29 cellular contexts compared by ENCODE assay signal in the genomic region with DNA sequence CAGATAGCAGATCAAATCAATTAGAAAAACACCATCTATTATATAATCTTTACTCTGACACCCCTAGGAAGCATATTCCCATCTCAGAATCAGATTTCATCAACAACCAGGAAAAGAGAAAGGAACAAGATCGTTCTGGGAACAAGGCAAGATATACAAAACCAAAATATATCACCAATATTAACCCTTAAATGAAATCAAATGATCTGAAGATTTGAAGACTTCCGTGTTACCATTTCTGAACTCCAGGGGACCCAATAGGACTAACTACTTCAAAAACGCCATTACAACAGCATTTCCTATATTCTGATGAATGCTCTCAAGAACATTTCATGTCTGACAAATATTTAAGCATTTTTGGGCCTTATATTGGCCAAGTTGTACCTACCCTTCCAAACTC.
"Had no signal": no experiment of that assay in that cellular context is flagged by ENCODE, and none has a peak within 500 bp of the region (broad histone marks: within the 10 kb centered on the region; RNA-seq: fewer than 3 reads in every experiment).

No MANE protein-coding gene starts in this region.

- ATAC-seq: activated CD4-positive, CD25-positive, alpha-beta regulatory T cell treated with anti-CD3 and anti-CD28 coated beads, Interleukin-2, amount 50 U/mL, for 24 hours; activated CD8-positive, alpha-beta T cell treated with anti-CD3 and anti-CD28 coated beads for 36 hours; activated T-cell treated with anti-CD3 and anti-CD28 coated beads, Interleukin-2, amount 50 U/mL, for 4 hours; activated T-helper 17 cell treated with anti-CD3 and anti-CD28 coated beads, Interleukin-2, amount 50 U/mL, for 72 hours; effector memory CD8-positive, alpha-beta T cell; T-helper 17 cell had no signal

- H3K9me3 Mint-ChIP-seq: activated T-helper 17 cell treated with anti-CD3 and anti-CD28 coated beads, Interleukin-2, amount 50 U/mL, for 72 hours had no signal

- H3K27ac ChIP-seq: epithelial cell of prostate, esophagus squamous epithelium, WERI-Rb-1 had no signal

- DNase-seq: activated B cell treated with CpG ODN at 0.5 μM for 24 hours; activated CD4-positive, alpha-beta T cell treated with anti-CD3 and anti-CD28 coated beads for 48 hours; activated CD4-positive, alpha-beta T cell treated with anti-CD3 and anti-CD28 coated beads, Interleukin-2, amount 50 U/mL, for 1 hour; activated CD4-positive, alpha-beta T cell treated with anti-CD3 and anti-CD28 coated beads, Interleukin-2, amount 50 U/mL, for 48 hours; activated CD8-positive, alpha-beta memory T cell treated with anti-CD3 and anti-CD28 coated beads for 24 hours; activated CD8-positive, alpha-beta T cell treated with anti-CD3 and anti-CD28 coated beads for 36 hours; activated effector memory CD4-positive, alpha-beta T cell treated with Interleukin-2 at 50 U/mL for 16 hours; activated gamma-delta T cell treated with Interleukin-2 at 50 U/mL for 16 hours; activated naive CD4-positive, alpha-beta T cell treated with anti-CD3 and anti-CD28 coated beads, Interleukin-2, amount 50 U/mL, for 16 hours; activated naive CD4-positive, alpha-beta T cell treated with Interleukin-2 at 50 U/mL for 16 hours; activated T-cell treated with anti-CD3 and anti-CD28 coated beads, Interleukin-2, amount 50 U/mL, for 4 hours; amniotic stem cell; anterior cingulate cortex; caudate nucleus; cortex of kidney; dermis blood vessel endothelial cell; effector CD4-positive, alpha-beta T cell; effector memory CD8-positive, alpha-beta T cell; esophagus squamous epithelium; head of caudate nucleus; T-helper 1 cell; T-helper 17 cell; T1000; WERI-Rb-1 had no signal

- H3K36me3 ChIP-seq: esophagus squamous epithelium, WERI-Rb-1 had no signal

- H3K4me3 ChIP-seq: esophagus squamous epithelium had no signal

- H3K4me3 Mint-ChIP-seq: activated B cell treated with CpG ODN at 0.5 μM for 24 hours; activated CD8-positive, alpha-beta T cell treated with anti-CD3 and anti-CD28 coated beads for 36 hours; activated naive CD8-positive, alpha-beta T cell; activated T-cell treated with anti-CD3 and anti-CD28 coated beads, Interleukin-2, amount 50 U/mL, for 4 hours; activated T-helper 17 cell treated with anti-CD3 and anti-CD28 coated beads, Interleukin-2, amount 50 U/mL, for 72 hours; effector memory CD8-positive, alpha-beta T cell; T-helper 17 cell; T-helper 2 cell treated with Interferon-gamma antibody and Interleukin-4, amounts not matched to agents 5 μg/mL and 100 μg/mL, for 36 hours had no signal

- H3K27me3 Mint-ChIP-seq: activated B cell treated with CpG ODN at 0.5 μM for 24 hours; effector memory CD8-positive, alpha-beta T cell; T-helper 17 cell had no signal

- H3K27ac Mint-ChIP-seq: activated B cell treated with CpG ODN at 0.5 μM for 24 hours; activated CD8-positive, alpha-beta T cell treated with anti-CD3 and anti-CD28 coated beads for 36 hours; activated naive CD8-positive, alpha-beta T cell; activated T-helper 17 cell treated with anti-CD3 and anti-CD28 coated beads, Interleukin-2, amount 50 U/mL, for 72 hours; effector memory CD8-positive, alpha-beta T cell; T-helper 17 cell; T-helper 2 cell treated with Interferon-gamma antibody and Interleukin-4, amounts not matched to agents 5 μg/mL and 100 μg/mL, for 36 hours had no signal

- H3K36me3 Mint-ChIP-seq: activated naive CD8-positive, alpha-beta T cell had no signal

- H3K9me3 ChIP-seq: esophagus squamous epithelium had no signal

- H3K4me1 ChIP-seq: esophagus squamous epithelium had no signal

- H3K4me1 Mint-ChIP-seq: activated B cell treated with CpG ODN at 0.5 μM for 24 hours; activated T-helper 17 cell treated with anti-CD3 and anti-CD28 coated beads, Interleukin-2, amount 50 U/mL, for 72 hours; T-helper 17 cell had no signal
